Comparison of ENCODE assay signal across 7 cellular contexts in the genomic region with DNA sequence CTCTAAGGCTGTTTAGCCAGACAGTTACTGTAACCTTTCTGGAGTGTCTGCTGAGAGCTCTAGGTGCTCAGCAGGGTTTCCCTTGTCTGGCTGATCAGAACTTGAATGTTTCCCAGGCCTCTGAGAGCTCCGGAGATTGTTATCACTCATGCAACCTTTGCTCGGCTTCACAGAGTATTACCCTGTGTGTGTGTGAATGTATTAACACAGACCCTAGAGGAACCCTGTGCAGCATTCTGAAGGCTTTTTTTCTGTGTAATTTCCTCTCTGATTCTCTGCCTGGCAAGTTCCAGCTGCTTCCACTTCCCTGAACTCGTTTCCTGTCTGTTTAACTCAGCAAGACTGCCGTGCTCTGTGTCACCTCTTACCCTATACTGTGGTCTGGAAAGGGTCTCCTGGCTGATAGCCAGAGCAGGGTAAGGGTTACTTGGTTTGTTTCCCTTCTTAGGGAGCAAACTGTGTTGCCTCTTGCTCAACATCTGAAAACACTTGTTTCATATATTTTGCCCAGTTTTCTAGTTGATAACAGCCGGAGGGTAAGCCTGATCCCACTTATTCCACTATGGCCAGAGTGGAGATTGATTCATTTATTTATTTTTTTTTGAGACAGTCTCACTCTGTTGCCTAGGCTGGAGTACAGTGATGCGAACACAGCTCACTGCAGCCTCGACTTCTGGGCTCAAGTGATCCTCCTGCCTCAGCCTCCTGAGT. TPM values are rescaled to one million over a fixed set of nuclear protein-coding genes. Genes with fewer than 3 reads are reported as not detected.
DNase-seq lines count a peak whose midpoint lies in the region; ATAC-seq and TF ChIP-seq lines count a peak whose summit lies in the region.

No MANE protein-coding gene starts in this region.

- H3K4me3 ChIP-seq in left ventricle myocardium inferior (no peak overlapping the region), spleen (no peak overlapping the region)

- intact Hi-C loops in left ventricle myocardium inferior (cut with micrococcal nuclease) (no loop called here), spleen (cut with DNase I; ENCODE audit: low total_unique reads) (no loop called here)

- 24 to 31% (median 27%) methylated on average over 7 of the region's 7 CpGs for WGBS in spleen, 5 donors

- TF ChIP-seq CTCF in left ventricle myocardium inferior (IDR thresholded peaks at IDR 0.05; ENCODE audit: borderline replicate concordance) (no peak), spleen (IDR thresholded peaks at IDR 0.05 in 8 of 11, conservative IDR thresholded peaks at IDR 0.05 in 3 of 11) (no peak), GM20000 (IDR thresholded peaks at IDR 0.05; ENCODE audit: extremely low read depth, missing control alignments) (no peak)

- peak; percentile 95 for DNase-seq in KBM-7
- DNase-seq in left ventricle myocardium inferior, result no peak
- no peak for DNase-seq in spleen
- DNase-seq in GM20000 (ENCODE audit: low spot score), result no peak

- H3K9me3 Mint-ChIP-seq in T-helper 1 cell treated with Interleukin-12 subunit alpha and Interleukin-12 subunit beta and Interleukin-4 antibody, amounts not matched to agents 30 μg/mL and 1 μg/mL, for 36 hours, result no peaks in the 10 kb centered on the region

- peak overlapping the region; percentile 73 for H3K27ac Mint-ChIP-seq in T-helper 1 cell treated with Interleukin-12 subunit alpha and Interleukin-12 subunit beta and Interleukin-4 antibody, amounts not matched to agents 30 μg/mL and 1 μg/mL, for 36 hours

- H3K36me3 ChIP-seq in left ventricle myocardium inferior (peaks cover 37% of the 10 kb centered on the region), spleen (peaks cover 0 to 60% (median 6%) of the 10 kb centered on the region in 6 donors)

- H3K27me3 ChIP-seq in left ventricle myocardium inferior (ENCODE audit: low read depth), result no peaks in the 10 kb centered on the region
- no peaks in the 10 kb centered on the region for H3K27me3 ChIP-seq in spleen (replicated peaks in 1 of 7)

- peak overlapping the region; percentile 49 for H3K4me3 Mint-ChIP-seq in T-helper 1 cell treated with Interleukin-12 subunit alpha and Interleukin-12 subunit beta and Interleukin-4 antibody, amounts not matched to agents 30 μg/mL and 1 μg/mL, for 36 hours

- ATAC-seq in HG03432 (IDR thresholded peaks at IDR 0.05; ENCODE audit: unreplicated experiment), result no peak
- ATAC-seq in HG03460 (IDR thresholded peaks at IDR 0.05; ENCODE audit: unreplicated experiment), result no peak

- peak overlapping the region; percentile 69 for H3K27ac ChIP-seq in left ventricle myocardium inferior (replicated peaks)
- H3K27ac ChIP-seq in spleen, result peak overlapping the region; percentile 49 to 81 (median 73)

- peaks cover 36% of the 10 kb centered on the region for H3K36me3 Mint-ChIP-seq in T-helper 1 cell treated with Interleukin-12 subunit alpha and Interleukin-12 subunit beta and Interleukin-4 antibody, amounts not matched to agents 30 μg/mL and 1 μg/mL, for 36 hours (ENCODE audit: low read depth)

- TF ChIP-seq POLR2A in spleen (IDR thresholded peaks at IDR 0.05), result no peak

- in situ Hi-C loops in KBM-7 (cut with MboI; ENCODE audit: low pct_unique_long_range_greater_than_20kb, low sequenced_read_pairs), result no loop called here

- H3K27me3 Mint-ChIP-seq in T-helper 1 cell treated with Interleukin-12 subunit alpha and Interleukin-12 subunit beta and Interleukin-4 antibody, amounts not matched to agents 30 μg/mL and 1 μg/mL, for 36 hours (ENCODE audit: low read depth), result no peaks in the 10 kb centered on the region

- H3K4me1 ChIP-seq in left ventricle myocardium inferior (peaks cover 29% of the 10 kb centered on the region), spleen (peaks cover 9 to 46% (median 23%) of the 10 kb centered on the region in 6 donors)

- H3K9me3 ChIP-seq in left ventricle myocardium inferior (replicated peaks) (no peaks in the 10 kb centered on the region), spleen (no peaks in the 10 kb centered on the region)

- H3K4me1 Mint-ChIP-seq in T-helper 1 cell treated with Interleukin-12 subunit alpha and Interleukin-12 subunit beta and Interleukin-4 antibody, amounts not matched to agents 30 μg/mL and 1 μg/mL, for 36 hours (ENCODE audit: low read depth), result peaks cover 25% of the 10 kb centered on the region

RNA-seq across cellular contexts. Expression of a gene that starts 21.7 kb away (rescaled TPM):
- total RNA-seq in left ventricle myocardium inferior (25.6 TPM), spleen (10 to 100 TPM; 31.9 to 66.4 (median 42.8) TPM)
- 10 to 100 TPM; 25.0 to 48.2 (median 40.5) TPM for polyA plus RNA-seq in spleen

RNA-seq across cellular contexts. Expression of a gene that starts 21.8 kb away (rescaled TPM):
- total RNA-seq in left ventricle myocardium inferior (13.6 TPM), spleen (10 to 100 TPM; 17.6 to 30.6 (median 26.6) TPM)
- 10 to 100 TPM in 1 of 3 donors, 1 to 10 TPM in 2; 7.5 to 10.6 (median 8.5) TPM for polyA plus RNA-seq in spleen
